Comparison of ENCODE assay signal across 22 cellular contexts in the genomic region with DNA sequence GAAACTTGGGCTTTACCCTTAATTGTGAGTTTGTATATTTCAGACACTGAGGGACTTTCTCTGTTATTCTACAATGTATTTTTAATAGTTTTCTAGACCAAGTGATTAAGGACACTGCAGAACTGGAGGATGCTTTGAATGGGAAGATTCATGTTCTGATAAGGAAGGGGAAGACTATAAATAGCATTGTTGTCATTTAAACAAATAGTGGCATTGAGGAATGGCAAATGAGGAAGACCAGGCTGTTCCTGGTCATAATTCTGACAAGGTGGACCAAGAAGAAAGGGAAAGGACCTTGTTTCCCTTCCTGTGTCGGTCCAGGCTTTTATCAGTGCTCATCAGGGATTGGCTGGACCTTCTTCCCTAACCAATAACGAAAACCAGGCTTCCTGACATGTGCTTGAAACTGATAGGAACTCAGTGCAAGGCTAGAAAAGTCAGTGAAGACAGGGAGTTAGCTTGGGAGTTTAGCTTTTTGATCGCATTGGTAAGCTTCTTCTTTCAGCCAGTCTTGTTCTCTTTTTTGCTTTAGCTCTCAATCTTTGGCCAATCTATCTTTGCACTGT.
"Had no signal": no experiment of that assay in that cellular context is flagged by ENCODE, and none has a peak within 500 bp of the region (broad histone marks: within the 10 kb centered on the region; RNA-seq: fewer than 3 reads in every experiment).

No MANE protein-coding gene starts in this region.

- H3K36me3 ChIP-seq: vagina had no signal

- H3K27me3 ChIP-seq: vagina had no signal

- H3K9me3 ChIP-seq: vagina had no signal

- H3K36me3 Mint-ChIP-seq: activated naive CD4-positive, alpha-beta T cell treated with anti-CD3 and anti-CD28 coated beads, Interleukin-2, amount 50 U/mL, for 24 hours; stimulated activated naive B cell treated with anti-CD40 and anti-IgM and Interleukin-4, amounts not matched to agents 10 μg/mL and 1 μg/mL and 100 μg/mL, for 72 hours had no signal

- H3K27ac Mint-ChIP-seq: activated CD8-positive, alpha-beta T cell treated with anti-CD3 and anti-CD28 coated beads, Interleukin-2, amount 10 ng/mL, durations not matched to agents 7 days and 5 days; activated naive CD4-positive, alpha-beta T cell treated with anti-CD3 and anti-CD28 coated beads, Interleukin-2, amount 50 U/mL, for 24 hours; nephron; stimulated activated naive B cell treated with anti-CD40 and anti-IgM and Interleukin-4, amounts not matched to agents 10 μg/mL and 1 μg/mL and 100 μg/mL, for 72 hours; T-helper 1 cell treated with Interleukin-12 subunit alpha and Interleukin-12 subunit beta and Interleukin-4 antibody, amounts not matched to agents 30 μg/mL and 1 μg/mL, for 36 hours; type B pancreatic cell had no signal

- ATAC-seq: activated CD8-positive, alpha-beta T cell treated with anti-CD3 and anti-CD28 coated beads, Interleukin-2, amount 10 ng/mL, durations not matched to agents 7 days and 5 days; esophagus mucosa; sciatic nerve; stimulated activated naive B cell treated with anti-CD40 and anti-IgM and Interleukin-4, amounts not matched to agents 10 μg/mL and 1 μg/mL and 100 μg/mL, for 72 hours had no signal

- DNase-seq: activated CD4-positive, alpha-beta T cell treated with anti-CD3 and anti-CD28 coated beads for 1 hour; activated CD4-positive, alpha-beta T cell treated with anti-CD3 and anti-CD28 coated beads, Interleukin-2, amount 50 U/mL, for 1 hour; activated CD8-positive, alpha-beta T cell treated with anti-CD3 and anti-CD28 coated beads, Interleukin-2, amount 10 ng/mL, durations not matched to agents 7 days and 5 days; activated gamma-delta T cell treated with Interleukin-2 at 50 U/mL for 16 hours; central memory CD4-positive, alpha-beta T cell; dermis blood vessel endothelial cell; effector memory CD4-positive, alpha-beta T cell; glutamatergic neuron; hippocampal formation; kidney glomerular epithelial cell; small intestine; stimulated activated CD4-positive, alpha-beta T cell treated with anti-CD3 and anti-CD28 coated beads, Interleukin-2, amount 100 ng/mL, for 48 hours; stimulated activated CD8-positive, alpha-beta memory T cell treated with anti-CD3 and anti-CD28 coated beads, Interleukin-4, amount 100 ng/mL, for 48 hours; stimulated activated naive B cell treated with anti-CD40 and anti-IgM and Interleukin-4, amounts not matched to agents 10 μg/mL and 1 μg/mL and 100 μg/mL, for 72 hours; T1000 had no signal

- H3K27ac ChIP-seq: vagina had no signal

- H3K4me1 Mint-ChIP-seq: activated naive CD4-positive, alpha-beta T cell treated with anti-CD3 and anti-CD28 coated beads, Interleukin-2, amount 50 U/mL, for 24 hours; nephron; stimulated activated naive B cell treated with anti-CD40 and anti-IgM and Interleukin-4, amounts not matched to agents 10 μg/mL and 1 μg/mL and 100 μg/mL, for 72 hours had no signal

- H3K4me3 ChIP-seq: vagina had no signal

- H3K4me3 Mint-ChIP-seq: activated CD8-positive, alpha-beta T cell treated with anti-CD3 and anti-CD28 coated beads, Interleukin-2, amount 10 ng/mL, durations not matched to agents 7 days and 5 days; activated naive CD4-positive, alpha-beta T cell treated with anti-CD3 and anti-CD28 coated beads, Interleukin-2, amount 50 U/mL, for 24 hours; nephron; stimulated activated naive B cell treated with anti-CD40 and anti-IgM and Interleukin-4, amounts not matched to agents 10 μg/mL and 1 μg/mL and 100 μg/mL, for 72 hours; T-helper 1 cell treated with Interleukin-12 subunit alpha and Interleukin-12 subunit beta and Interleukin-4 antibody, amounts not matched to agents 30 μg/mL and 1 μg/mL, for 36 hours; type B pancreatic cell had no signal

- H3K9me3 Mint-ChIP-seq: nephron; T-helper 1 cell treated with Interleukin-12 subunit alpha and Interleukin-12 subunit beta and Interleukin-4 antibody, amounts not matched to agents 30 μg/mL and 1 μg/mL, for 36 hours; type B pancreatic cell had no signal
